25 cellular contexts compared by ENCODE assay signal in genomic region chr18:36023336-36023735, GRCh38.
"Had no signal": no experiment of that assay in that cellular context is flagged by ENCODE, and none has a peak within 500 bp of the region (broad histone marks: within the 10 kb centered on the region; RNA-seq: fewer than 3 reads in every experiment).

No MANE protein-coding gene starts in this region.

- DNase-seq: colonic mucosa; effector CD8-positive, alpha-beta T cell; endodermal cell; foreskin fibroblast; heart right ventricle; hypothalamus; kidney; midbrain; naive thymus-derived CD4-positive, alpha-beta T cell; right lobe of liver; small intestine; stimulated activated CD4-positive, alpha-beta T cell treated with anti-CD3 and anti-CD28 coated beads, Interleukin-15, amount 100 ng/mL, for 24 hours; stimulated activated CD4-positive, alpha-beta T cell treated with anti-CD3 and anti-CD28 coated beads, Interleukin-2, amount 100 ng/mL, for 48 hours; stimulated activated naive B cell treated with anti-CD40 and anti-IgM and Interleukin-4, amounts not matched to agents 10 μg/mL and 1 μg/mL and 100 μg/mL, for 72 hours; upper lobe of right lung; uterus had no signal

- H3K9me3 Mint-ChIP-seq: dendritic cell treated with granulocyte-macrophage colony-stimulating factor and Interleukin-4, amounts not matched to agents 40 ng/mL and 50 ng/mL, for 4 days; endodermal cell; memory B cell; naive thymus-derived CD4-positive, alpha-beta T cell; nephron; neural progenitor cell; stimulated activated naive B cell treated with anti-CD40 and anti-IgM and Interleukin-4, amounts not matched to agents 10 μg/mL and 1 μg/mL and 100 μg/mL, for 72 hours; stimulated activated naive CD8-positive, alpha-beta T cell treated with anti-CD3 and anti-CD28 coated beads, Interleukin-15, Interleukin-2, amounts not matched to agents 100 ng/mL and 50 ng/mL, for 24 hours had no signal

- H3K4me1 Mint-ChIP-seq: endodermal cell, neural progenitor cell had no signal

- H3K27ac Mint-ChIP-seq: dendritic cell treated with granulocyte-macrophage colony-stimulating factor and Interleukin-4, amounts not matched to agents 40 ng/mL and 50 ng/mL, for 4 days; endodermal cell; memory B cell; neural progenitor cell; progenitor cell of endocrine pancreas; stimulated activated naive B cell treated with anti-CD40 and anti-IgM and Interleukin-4, amounts not matched to agents 10 μg/mL and 1 μg/mL and 100 μg/mL, for 72 hours; stimulated activated naive CD8-positive, alpha-beta T cell treated with anti-CD3 and anti-CD28 coated beads, Interleukin-15, Interleukin-2, amounts not matched to agents 100 ng/mL and 50 ng/mL, for 24 hours had no signal

- H3K27me3 Mint-ChIP-seq: dendritic cell treated with granulocyte-macrophage colony-stimulating factor and Interleukin-4, amounts not matched to agents 40 ng/mL and 50 ng/mL, for 4 days; memory B cell; naive thymus-derived CD4-positive, alpha-beta T cell; progenitor cell of endocrine pancreas; stimulated activated naive B cell treated with anti-CD40 and anti-IgM and Interleukin-4, amounts not matched to agents 10 μg/mL and 1 μg/mL and 100 μg/mL, for 72 hours; stimulated activated naive CD8-positive, alpha-beta T cell treated with anti-CD3 and anti-CD28 coated beads, Interleukin-15, Interleukin-2, amounts not matched to agents 100 ng/mL and 50 ng/mL, for 24 hours had no signal

- ATAC-seq: esophagus mucosa; gastroesophageal sphincter; heart right ventricle; left lobe of liver; naive thymus-derived CD4-positive, alpha-beta T cell; right lobe of liver; stimulated activated naive B cell treated with anti-CD40 and anti-IgM and Interleukin-4, amounts not matched to agents 10 μg/mL and 1 μg/mL and 100 μg/mL, for 72 hours; upper lobe of right lung had no signal

- H3K4me3 Mint-ChIP-seq: dendritic cell treated with granulocyte-macrophage colony-stimulating factor and Interleukin-4, amounts not matched to agents 40 ng/mL and 50 ng/mL, for 4 days; endodermal cell; memory B cell; naive thymus-derived CD4-positive, alpha-beta T cell; nephron; neural progenitor cell; stimulated activated naive B cell treated with anti-CD40 and anti-IgM and Interleukin-4, amounts not matched to agents 10 μg/mL and 1 μg/mL and 100 μg/mL, for 72 hours; stimulated activated naive CD8-positive, alpha-beta T cell treated with anti-CD3 and anti-CD28 coated beads, Interleukin-15, Interleukin-2, amounts not matched to agents 100 ng/mL and 50 ng/mL, for 24 hours had no signal
